8 cellular contexts compared by ENCODE assay signal in genomic region chr1:1212780-1213152, GRCh38. TPM values are rescaled to one million over a fixed set of nuclear protein-coding genes. Genes with fewer than 3 reads are reported as not detected.
DNase-seq lines count a peak whose midpoint lies in the region; ATAC-seq and TF ChIP-seq lines count a peak whose summit lies in the region.

No MANE protein-coding gene starts in this region.

- H3K27ac Mint-ChIP-seq in activated CD8-positive, alpha-beta memory T cell treated with anti-CD3 and anti-CD28 coated beads, Interleukin-2, amount 10 ng/mL, durations not matched to agents 7 days and 5 days = no peak overlapping the region
- no peak overlapping the region for H3K27ac Mint-ChIP-seq in activated T-cell treated with anti-CD3 and anti-CD28 coated beads, Interleukin-2, amount 50 U/mL, for 72 hours

- H3K4me3 ChIP-seq in suprapubic skin = peak overlapping the region; percentile 32

- TF ChIP-seq CTCF in suprapubic skin (IDR thresholded peaks at IDR 0.05) = no peak

- H3K36me3 Mint-ChIP-seq in activated CD8-positive, alpha-beta memory T cell treated with anti-CD3 and anti-CD28 coated beads, Interleukin-2, amount 10 ng/mL, durations not matched to agents 7 days and 5 days = peaks cover 12% of the 10 kb centered on the region
- peaks cover 8 to 12% of the 10 kb centered on the region in 2 donors for H3K36me3 Mint-ChIP-seq in activated T-cell treated with anti-CD3 and anti-CD28 coated beads, Interleukin-2, amount 50 U/mL, for 72 hours (ENCODE audit: insufficient read depth in 2 of 2)

- no peak for TF ChIP-seq POLR2A in suprapubic skin (IDR thresholded peaks at IDR 0.05)

- H3K9me3 ChIP-seq in suprapubic skin = no peaks in the 10 kb centered on the region

- WGBS in suprapubic skin = no CpG with 5 or more reads among the region's 18 CpGs

- no peak for TF ChIP-seq EP300 in suprapubic skin (IDR thresholded peaks at IDR 0.05)

- H3K9me3 Mint-ChIP-seq in activated CD8-positive, alpha-beta memory T cell treated with anti-CD3 and anti-CD28 coated beads, Interleukin-2, amount 10 ng/mL, durations not matched to agents 7 days and 5 days (ENCODE audit: low read depth) = no peaks in the 10 kb centered on the region
- no peaks in the 10 kb centered on the region for H3K9me3 Mint-ChIP-seq in activated T-cell treated with anti-CD3 and anti-CD28 coated beads, Interleukin-2, amount 50 U/mL, for 72 hours

- peaks cover 19% of the 10 kb centered on the region for H3K36me3 ChIP-seq in suprapubic skin

- H3K4me3 Mint-ChIP-seq in activated CD8-positive, alpha-beta memory T cell treated with anti-CD3 and anti-CD28 coated beads, Interleukin-2, amount 10 ng/mL, durations not matched to agents 7 days and 5 days = no peak overlapping the region
- H3K4me3 Mint-ChIP-seq in activated T-cell treated with anti-CD3 and anti-CD28 coated beads, Interleukin-2, amount 50 U/mL, for 72 hours = peak overlapping the region; percentile 79 to 82

- CTCF ChIA-PET in activated CD8-positive, alpha-beta memory T cell treated with anti-CD3 and anti-CD28 coated beads, Interleukin-2, amount 10 ng/mL, durations not matched to agents 7 days and 5 days (lab: Charles Lee) = interaction anchor here (0.9 to 1.7 kb wide), 4 partner anchors 18 to 334 kb away, joined by 3 to 11 read pairs (median 3); no protein-coding TSS in a partner anchor

- H3K27me3 Mint-ChIP-seq in activated CD8-positive, alpha-beta memory T cell treated with anti-CD3 and anti-CD28 coated beads, Interleukin-2, amount 10 ng/mL, durations not matched to agents 7 days and 5 days = no peaks in the 10 kb centered on the region
- no peaks in the 10 kb centered on the region for H3K27me3 Mint-ChIP-seq in activated T-cell treated with anti-CD3 and anti-CD28 coated beads, Interleukin-2, amount 50 U/mL, for 72 hours (ENCODE audit: low read depth)

- ATAC-seq in activated CD8-positive, alpha-beta memory T cell treated with anti-CD3 and anti-CD28 coated beads, Interleukin-2, amount 10 ng/mL, durations not matched to agents 7 days and 5 days = peak; percentile 32
- ATAC-seq in activated T-cell treated with anti-CD3 and anti-CD28 coated beads, Interleukin-2, amount 50 U/mL, for 72 hours (replicated peaks in 1 of 2) = peak; percentile 18

- peak; percentile 84 for DNase-seq in activated CD8-positive, alpha-beta memory T cell treated with anti-CD3 and anti-CD28 coated beads, Interleukin-2, amount 10 ng/mL, durations not matched to agents 7 days and 5 days
- DNase-seq in activated CD8-positive, alpha-beta memory T cell treated with anti-CD3 and anti-CD28 coated beads for 24 hours = no peak
- DNase-seq in activated T-cell treated with anti-CD3 and anti-CD28 coated beads, Interleukin-2, amount 50 U/mL, for 72 hours = peak; percentile 74 to 80
- DNase-seq in left kidney (ENCODE audit: low read depth, low spot score) (peak; percentile 61), suprapubic skin (ENCODE audit: low spot score in 2 of 2) (no peak), midbrain (lab: John Stamatoyannopoulos, UW) (no peak), AG08395 (ENCODE audit: low spot score) (no peak), retina (no peak)

- H3K27me3 ChIP-seq in suprapubic skin = no peaks in the 10 kb centered on the region

- peaks cover 43% of the 10 kb centered on the region for H3K4me1 ChIP-seq in suprapubic skin

- peaks cover 48% of the 10 kb centered on the region for H3K4me1 Mint-ChIP-seq in activated CD8-positive, alpha-beta memory T cell treated with anti-CD3 and anti-CD28 coated beads, Interleukin-2, amount 10 ng/mL, durations not matched to agents 7 days and 5 days
- peaks cover 65% of the 10 kb centered on the region for H3K4me1 Mint-ChIP-seq in activated T-cell treated with anti-CD3 and anti-CD28 coated beads, Interleukin-2, amount 50 U/mL, for 72 hours (ENCODE audit: low read depth)

- H3K27ac ChIP-seq in suprapubic skin = no peak overlapping the region

RNA-seq across cellular contexts. Expression of gene TNFRSF4, which starts 1.2 kb away (rescaled TPM):
- 10 to 100 TPM in 1 of 2 experiments, 1 to 10 TPM in 1; 8.1 to 72.4 TPM for total RNA-seq in activated CD8-positive, alpha-beta memory T cell treated with anti-CD3 and anti-CD28 coated beads, Interleukin-2, amount 10 ng/mL, durations not matched to agents 7 days and 5 days
- total RNA-seq in activated T-cell treated with anti-CD3 and anti-CD28 coated beads, Interleukin-2, amount 50 U/mL, for 72 hours = 100 to 1,000 TPM; 268 to 588 TPM
- 1 to 10 TPM in 1 of 4 donors, under 1 TPM in 2, not detected in 1; 0.42 to 1.4 (median 0.72) TPM for total RNA-seq in suprapubic skin

RNA-seq across cellular contexts. Expression of gene TNFRSF18, which starts 6.4 kb away (rescaled TPM):
- total RNA-seq in activated CD8-positive, alpha-beta memory T cell treated with anti-CD3 and anti-CD28 coated beads, Interleukin-2, amount 10 ng/mL, durations not matched to agents 7 days and 5 days = 100 to 1,000 TPM in 1 of 2 experiments, 10 to 100 TPM in 1; 28.1 to 156 TPM
- 100 to 1,000 TPM; 245 to 324 TPM for total RNA-seq in activated T-cell treated with anti-CD3 and anti-CD28 coated beads, Interleukin-2, amount 50 U/mL, for 72 hours
- 10 to 100 TPM; 24.4 to 62.1 (median 33.5) TPM for total RNA-seq in suprapubic skin

RNA-seq across cellular contexts. Expression of gene SDF4, which starts 19.0 kb away (rescaled TPM):
- total RNA-seq in activated CD8-positive, alpha-beta memory T cell treated with anti-CD3 and anti-CD28 coated beads, Interleukin-2, amount 10 ng/mL, durations not matched to agents 7 days and 5 days = 100 to 1,000 TPM; 109 to 144 TPM
- total RNA-seq in activated T-cell treated with anti-CD3 and anti-CD28 coated beads, Interleukin-2, amount 50 U/mL, for 72 hours = 100 to 1,000 TPM; 188 to 348 TPM
- 10 to 100 TPM; 57.5 to 87.6 (median 73.1) TPM for total RNA-seq in suprapubic skin

RNA-seq across cellular contexts. Expression of gene B3GALT6, which starts 19.3 kb away (rescaled TPM):
- total RNA-seq in activated CD8-positive, alpha-beta memory T cell treated with anti-CD3 and anti-CD28 coated beads, Interleukin-2, amount 10 ng/mL, durations not matched to agents 7 days and 5 days = 10 to 100 TPM; 17.6 to 25.5 TPM
- 10 to 100 TPM; 13.1 to 13.6 TPM for total RNA-seq in activated T-cell treated with anti-CD3 and anti-CD28 coated beads, Interleukin-2, amount 50 U/mL, for 72 hours
- total RNA-seq in suprapubic skin = 10 to 100 TPM in 3 of 4 donors, 1 to 10 TPM in 1; 9.3 to 24.4 (median 16.4) TPM

RNA-seq across cellular contexts. Expression of gene C1QTNF12, which starts 33.8 kb away (rescaled TPM):
- total RNA-seq in activated CD8-positive, alpha-beta memory T cell treated with anti-CD3 and anti-CD28 coated beads, Interleukin-2, amount 10 ng/mL, durations not matched to agents 7 days and 5 days = 1 to 10 TPM; 2.0 to 2.6 TPM
- 10 to 100 TPM in 1 of 2 donors, 1 to 10 TPM in 1; 8.1 to 14.2 TPM for total RNA-seq in activated T-cell treated with anti-CD3 and anti-CD28 coated beads, Interleukin-2, amount 50 U/mL, for 72 hours
- 10 to 100 TPM in 1 of 4 donors, 1 to 10 TPM in 3; 4.3 to 23.5 (median 7.1) TPM for total RNA-seq in suprapubic skin

Comparison
In these comparisons a context has a peak if more than half of its experiments do, and no peak if none do; other contexts are left out.
1. DNase-seq: peak in activated CD8-positive, alpha-beta memory T cell treated with anti-CD3 and anti-CD28 coated beads, Interleukin-2, amount 10 ng/mL, durations not matched to agents 7 days and 5 days (single experiment), activated T-cell treated with anti-CD3 and anti-CD28 coated beads, Interleukin-2, amount 50 U/mL, for 72 hours (2 of 2) and left kidney (single experiment); none in activated CD8-positive, alpha-beta memory T cell treated with anti-CD3 and anti-CD28 coated beads for 24 hours (single experiment), suprapubic skin (0 of 2), midbrain (single experiment), AG08395 (single experiment) and retina (single experiment).